Comparison of ENCODE assay signal across 7 cellular contexts in the genomic region with DNA sequence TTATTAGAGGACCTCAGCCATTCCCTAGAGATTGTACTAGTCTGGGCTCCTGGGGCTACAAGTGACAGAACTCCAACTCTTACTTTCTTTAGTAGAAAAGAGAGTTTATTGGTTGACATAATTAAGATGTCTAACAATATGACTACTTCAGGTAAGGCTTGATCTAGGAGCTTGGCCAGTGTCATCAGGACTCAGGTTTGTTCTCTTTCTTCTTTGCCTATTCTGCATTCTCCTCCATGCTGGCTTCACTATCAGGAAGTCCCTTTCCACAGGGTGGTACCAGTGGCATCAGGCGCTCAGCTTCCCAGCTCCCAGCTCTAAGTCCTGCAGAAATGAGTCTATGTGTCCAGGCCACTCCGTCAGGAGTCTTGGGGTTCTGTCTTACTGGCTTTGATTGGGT.
"Had no signal": no experiment of that assay in that cellular context is flagged by ENCODE, and none has a peak within 500 bp of the region (broad histone marks: within the 10 kb centered on the region; RNA-seq: fewer than 3 reads in every experiment).

No MANE protein-coding gene starts in this region.

- H3K27ac ChIP-seq: HL-60, KMS-11 had no signal

- DNase-seq: IMR-90, KBM-7, KG1 had no signal

- H3K9ac ChIP-seq: KMS-11 had no signal

- ATAC-seq: K562 had no signal

- FAIRE-seq: HTR-8/SVneo, K562 had no signal

- H3K4me3 ChIP-seq: K562 had no signal

- H3K4me2 ChIP-seq: KMS-11 had no signal
